8 cellular contexts compared by ENCODE assay signal in genomic region chr7:129610709-129611245, GRCh38. TPM values are rescaled to one million over a fixed set of nuclear protein-coding genes. Genes with fewer than 3 reads are reported as not detected.
DNase-seq lines count a peak whose midpoint lies in the region; ATAC-seq and TF ChIP-seq lines count a peak whose summit lies in the region.

No MANE protein-coding gene starts in this region.

- H3K27me3 ChIP-seq in right lobe of liver, result no peaks in the 10 kb centered on the region
- no peaks in the 10 kb centered on the region for H3K27me3 ChIP-seq in tibial nerve

- no peak for ATAC-seq in activated naive CD8-positive, alpha-beta T cell treated with anti-CD3 and anti-CD28 coated beads, Interleukin-2, amount 50 U/mL, for 24 hours
- no peak for ATAC-seq in right lobe of liver

- TF ChIP-seq CTCF in right lobe of liver (IDR thresholded peaks at IDR 0.05) (no peak), tibial nerve (IDR thresholded peaks at IDR 0.05) (no peak)

- no peaks in the 10 kb centered on the region for H3K27me3 Mint-ChIP-seq in activated naive CD4-positive, alpha-beta T cell treated with anti-CD3 and anti-CD28 coated beads, Interleukin-2, amount 10 ng/mL, durations not matched to agents 7 days and 5 days
- H3K27me3 Mint-ChIP-seq in activated naive CD8-positive, alpha-beta T cell treated with anti-CD3 and anti-CD28 coated beads, Interleukin-2, amount 50 U/mL, for 24 hours, result no peaks in the 10 kb centered on the region

- no peaks in the 10 kb centered on the region for H3K9me3 Mint-ChIP-seq in activated naive CD4-positive, alpha-beta T cell treated with anti-CD3 and anti-CD28 coated beads, Interleukin-2, amount 10 ng/mL, durations not matched to agents 7 days and 5 days
- no peaks in the 10 kb centered on the region for H3K9me3 Mint-ChIP-seq in activated naive CD8-positive, alpha-beta T cell treated with anti-CD3 and anti-CD28 coated beads, Interleukin-2, amount 50 U/mL, for 24 hours

- no peak for DNase-seq in activated naive CD4-positive, alpha-beta T cell treated with anti-CD3 and anti-CD28 coated beads, Interleukin-2, amount 10 ng/mL, durations not matched to agents 7 days and 5 days
- no peak for DNase-seq in activated naive CD4-positive, alpha-beta T cell (lab: John Stamatoyannopoulos, UW)
- DNase-seq in activated naive CD8-positive, alpha-beta T cell treated with anti-CD3 and anti-CD28 coated beads, Interleukin-2, amount 50 U/mL, for 24 hours, result peak; percentile 16
- DNase-seq in right lobe of liver (no peak), tibial nerve (ENCODE audit: low spot score in 2 of 2) (no peak), SHP77 (lab: John Stamatoyannopoulos, UW) (no peak), NCI-H1105 treated with DMSO at 0.1 percent for 48 hours (lab: John Stamatoyannopoulos, UW) (no peak), NCI-H2081 (lab: John Stamatoyannopoulos, UW) (no peak)

- intact Hi-C loops in right lobe of liver (cut with DNase I), result no loop called here

- H3K27ac ChIP-seq in right lobe of liver (peak overlapping the region; percentile 82 to 94 (median 90)), tibial nerve (peak overlapping the region; percentile 93 to 98 (median 97))

- H3K36me3 ChIP-seq in right lobe of liver (no peaks in the 10 kb centered on the region), tibial nerve (peaks cover 0 to 25% (median 0%) of the 10 kb centered on the region in 3 donors)

- no peak for TF ChIP-seq EP300 in tibial nerve (IDR thresholded peaks at IDR 0.05)

- peak overlapping the region; percentile 98 for H3K4me3 Mint-ChIP-seq in activated naive CD4-positive, alpha-beta T cell treated with anti-CD3 and anti-CD28 coated beads, Interleukin-2, amount 10 ng/mL, durations not matched to agents 7 days and 5 days
- H3K4me3 Mint-ChIP-seq in activated naive CD8-positive, alpha-beta T cell treated with anti-CD3 and anti-CD28 coated beads, Interleukin-2, amount 50 U/mL, for 24 hours, result peak overlapping the region; percentile 99

- no peaks in the 10 kb centered on the region for H3K9me3 ChIP-seq in right lobe of liver
- H3K9me3 ChIP-seq in tibial nerve, result no peaks in the 10 kb centered on the region

- no peak for TF ChIP-seq POLR2A in right lobe of liver (IDR thresholded peaks at IDR 0.05)
- no peak for TF ChIP-seq POLR2A in tibial nerve (IDR thresholded peaks at IDR 0.05)

- H3K4me1 ChIP-seq in right lobe of liver (peaks cover 0 to 9% (median 4%) of the 10 kb centered on the region in 4 donors), tibial nerve (peaks cover 0 to 54% (median 16%) of the 10 kb centered on the region in 4 donors)

- peaks cover 31% of the 10 kb centered on the region for H3K36me3 Mint-ChIP-seq in activated naive CD4-positive, alpha-beta T cell treated with anti-CD3 and anti-CD28 coated beads, Interleukin-2, amount 10 ng/mL, durations not matched to agents 7 days and 5 days
- peaks cover 31% of the 10 kb centered on the region for H3K36me3 Mint-ChIP-seq in activated naive CD8-positive, alpha-beta T cell treated with anti-CD3 and anti-CD28 coated beads, Interleukin-2, amount 50 U/mL, for 24 hours (ENCODE audit: low read depth)

- peaks cover 61% of the 10 kb centered on the region for H3K4me1 Mint-ChIP-seq in activated naive CD4-positive, alpha-beta T cell treated with anti-CD3 and anti-CD28 coated beads, Interleukin-2, amount 10 ng/mL, durations not matched to agents 7 days and 5 days
- peaks cover 72% of the 10 kb centered on the region for H3K4me1 Mint-ChIP-seq in activated naive CD8-positive, alpha-beta T cell treated with anti-CD3 and anti-CD28 coated beads, Interleukin-2, amount 50 U/mL, for 24 hours

- WGBS in right lobe of liver (ENCODE audit: insufficient coverage, low coverage, low lambda C conversion rate, missing lambda C conversion rate), result 4% methylated on average over 17 of the region's 17 CpGs
- 7 to 8% methylated on average over 17 of the region's 17 CpGs for WGBS in tibial nerve, 2 donors

- H3K27ac Mint-ChIP-seq in activated naive CD4-positive, alpha-beta T cell treated with anti-CD3 and anti-CD28 coated beads, Interleukin-2, amount 10 ng/mL, durations not matched to agents 7 days and 5 days, result peak overlapping the region; percentile 96
- H3K27ac Mint-ChIP-seq in activated naive CD8-positive, alpha-beta T cell treated with anti-CD3 and anti-CD28 coated beads, Interleukin-2, amount 50 U/mL, for 24 hours, result peak overlapping the region; percentile 99

- peak overlapping the region; percentile 88 to 92 (median 91) for H3K4me3 ChIP-seq in right lobe of liver
- H3K4me3 ChIP-seq in tibial nerve, result peak overlapping the region; percentile 87 to 96 (median 89)

- CTCF ChIA-PET in activated naive CD4-positive, alpha-beta T cell treated with anti-CD3 and anti-CD28 coated beads, Interleukin-2, amount 10 ng/mL, durations not matched to agents 7 days and 5 days (lab: Charles Lee), result interaction anchor here (1.3 to 2.4 kb wide), 3 partner anchors 32 to 243 kb away, joined by 3 to 11 read pairs (median 4); no protein-coding TSS in a partner anchor

RNA-seq across cellular contexts. Expression of gene NRF1, which starts 0.7 kb away (rescaled TPM):
- 1 to 10 TPM; 3.9 to 6.8 (median 5.3) TPM for total RNA-seq in right lobe of liver
- total RNA-seq in tibial nerve, result 10 to 100 TPM; 12.3 to 26.2 (median 19.7) TPM
